25 cellular contexts compared by ENCODE assay signal in genomic region chrX:31603411-31604120, GRCh38.
A peak's percentile ranks its signal among the peaks of the same experiment; 100 is the strongest.
DNase-seq lines count a peak whose midpoint lies in the region; ATAC-seq and TF ChIP-seq lines count a peak whose summit lies in the region.
"Had no signal": no experiment of that assay in that cellular context is flagged by ENCODE, and none has a peak within 500 bp of the region (broad histone marks: within the 10 kb centered on the region; RNA-seq: fewer than 3 reads in every experiment).

No MANE protein-coding gene starts in this region.

- H3K36me3 Mint-ChIP-seq in chondrocyte (ENCODE audit: low read depth) (no peaks in the 10 kb centered on the region), mesothelial cell of epicardium (peaks cover 2% of the 10 kb centered on the region)
- no peaks in the 10 kb centered on the region for H3K36me3 Mint-ChIP-seq in activated naive CD4-positive, alpha-beta T cell treated with anti-CD3 and anti-CD28 coated beads, Interleukin-2, amount 10 ng/mL, durations not matched to agents 7 days and 5 days
- no peaks in the 10 kb centered on the region for H3K36me3 Mint-ChIP-seq in activated T-cell treated with anti-CD3 and anti-CD28 coated beads, Interleukin-2, amount 50 U/mL, for 72 hours (ENCODE audit: insufficient read depth in 2 of 2)
- H3K36me3 Mint-ChIP-seq: activated naive CD4-positive, alpha-beta T cell treated with anti-CD3 and anti-CD28 coated beads, Interleukin-2, amount 50 U/mL, for 24 hours had no signal

- H3K4me3 Mint-ChIP-seq in chondrocyte (ENCODE audit: unreplicated experiment) (no peak overlapping the region), mesothelial cell of epicardium (no peak overlapping the region)
- no peak overlapping the region for H3K4me3 Mint-ChIP-seq in activated naive CD4-positive, alpha-beta T cell treated with anti-CD3 and anti-CD28 coated beads, Interleukin-2, amount 10 ng/mL, durations not matched to agents 7 days and 5 days
- no peak overlapping the region for H3K4me3 Mint-ChIP-seq in activated T-cell treated with anti-CD3 and anti-CD28 coated beads, Interleukin-2, amount 50 U/mL, for 72 hours
- H3K4me3 Mint-ChIP-seq: activated naive CD4-positive, alpha-beta T cell treated with anti-CD3 and anti-CD28 coated beads, Interleukin-2, amount 50 U/mL, for 24 hours; activated T-helper 17 cell treated with anti-CD3 and anti-CD28 coated beads, Interleukin-2, amount 50 U/mL, for 72 hours; neural crest cell had no signal

- peaks cover 9% of the 10 kb centered on the region for H3K9me3 Mint-ChIP-seq in chondrocyte (ENCODE audit: low read depth)
- peaks cover 34% of the 10 kb centered on the region for H3K9me3 Mint-ChIP-seq in mesothelial cell of epicardium
- no peaks in the 10 kb centered on the region for H3K9me3 Mint-ChIP-seq in activated naive CD4-positive, alpha-beta T cell treated with anti-CD3 and anti-CD28 coated beads, Interleukin-2, amount 10 ng/mL, durations not matched to agents 7 days and 5 days
- no peaks in the 10 kb centered on the region for H3K9me3 Mint-ChIP-seq in activated T-cell treated with anti-CD3 and anti-CD28 coated beads, Interleukin-2, amount 50 U/mL, for 72 hours
- H3K9me3 Mint-ChIP-seq: activated naive CD4-positive, alpha-beta T cell treated with anti-CD3 and anti-CD28 coated beads, Interleukin-2, amount 50 U/mL, for 24 hours; activated T-helper 17 cell treated with anti-CD3 and anti-CD28 coated beads, Interleukin-2, amount 50 U/mL, for 72 hours had no signal

- H3K27ac Mint-ChIP-seq in chondrocyte (ENCODE audit: unreplicated experiment) (peak overlapping the region; percentile 76), mesothelial cell of epicardium (peak overlapping the region; percentile 19)
- no peak overlapping the region for H3K27ac Mint-ChIP-seq in activated naive CD4-positive, alpha-beta T cell treated with anti-CD3 and anti-CD28 coated beads, Interleukin-2, amount 10 ng/mL, durations not matched to agents 7 days and 5 days
- no peak overlapping the region for H3K27ac Mint-ChIP-seq in activated T-cell treated with anti-CD3 and anti-CD28 coated beads, Interleukin-2, amount 50 U/mL, for 72 hours
- H3K27ac Mint-ChIP-seq: activated naive CD4-positive, alpha-beta T cell treated with anti-CD3 and anti-CD28 coated beads, Interleukin-2, amount 50 U/mL, for 24 hours; activated T-helper 17 cell treated with anti-CD3 and anti-CD28 coated beads, Interleukin-2, amount 50 U/mL, for 72 hours had no signal

- H3K4me1 Mint-ChIP-seq in chondrocyte (ENCODE audit: low read depth) = peaks cover 38% of the 10 kb centered on the region
- peaks cover 8% of the 10 kb centered on the region for H3K4me1 Mint-ChIP-seq in mesothelial cell of epicardium
- no peaks in the 10 kb centered on the region for H3K4me1 Mint-ChIP-seq in activated naive CD4-positive, alpha-beta T cell treated with anti-CD3 and anti-CD28 coated beads, Interleukin-2, amount 10 ng/mL, durations not matched to agents 7 days and 5 days
- no peaks in the 10 kb centered on the region for H3K4me1 Mint-ChIP-seq in activated T-cell treated with anti-CD3 and anti-CD28 coated beads, Interleukin-2, amount 50 U/mL, for 72 hours (ENCODE audit: low read depth)
- H3K4me1 Mint-ChIP-seq: activated naive CD4-positive, alpha-beta T cell treated with anti-CD3 and anti-CD28 coated beads, Interleukin-2, amount 50 U/mL, for 24 hours; activated T-helper 17 cell treated with anti-CD3 and anti-CD28 coated beads, Interleukin-2, amount 50 U/mL, for 72 hours; neural crest cell had no signal

- DNase-seq in AG04450 (ENCODE audit: low read depth, low spot score) (peak; percentile 4), LHCN-M2 (ENCODE audit: low read depth) (peak; percentile 39), chondrocyte (ENCODE audit: low spot score) (no peak), mesothelial cell of epicardium (ENCODE audit: low spot score in 2 of 2, unreplicated experiment in 2 of 2) (no peak)
- no peak for DNase-seq in activated naive CD4-positive, alpha-beta T cell treated with anti-CD3 and anti-CD28 coated beads, Interleukin-2, amount 10 ng/mL, durations not matched to agents 7 days and 5 days
- no peak for DNase-seq in activated T-cell treated with anti-CD3 and anti-CD28 coated beads, Interleukin-2, amount 50 U/mL, for 72 hours
- DNase-seq: activated CD4-positive, alpha-beta T cell treated with anti-CD3 and anti-CD28 coated beads, Interleukin-2, amount 50 U/mL, for 48 hours; effector CD8-positive, alpha-beta T cell; GDM1; MM.1S; NCI-H1417; NCI-H2081 treated with DMSO at 0.1 percent for 48 hours; NCI-H446 treated with DMSO at 0.1 percent for 48 hours; stimulated activated naive CD8-positive, alpha-beta T cell treated with anti-CD3 and anti-CD28 coated beads, Interleukin-15, Interleukin-2, amounts not matched to agents 100 U/mL and 50 U/mL, for 24 hours; thyroid gland had no signal

- TF ChIP-seq CTCF in AG04450 (IDR thresholded peaks at IDR 0.05; ENCODE audit: low read depth, low read length) (no peak), chondrocyte (IDR thresholded peaks at IDR 0.05) (no peak), mesothelial cell of epicardium (IDR thresholded peaks at IDR 0.05; ENCODE audit: unreplicated experiment) (no peak)

- POLR2A ChIA-PET in AG04450 (lab: Yijun Ruan, JAX) = no interaction called here

- CTCF ChIA-PET in AG04450 (lab: Charles Lee) = interaction anchor here (1.5 kb wide), 1 partner anchor 565 kb away, joined by 4 read pairs; no protein-coding TSS in a partner anchor
- CTCF ChIA-PET in activated naive CD4-positive, alpha-beta T cell treated with anti-CD3 and anti-CD28 coated beads, Interleukin-2, amount 10 ng/mL, durations not matched to agents 7 days and 5 days (lab: Charles Lee) = no interaction called here

- H3K27me3 Mint-ChIP-seq in chondrocyte (ENCODE audit: low read depth) = no peaks in the 10 kb centered on the region
- no peaks in the 10 kb centered on the region for H3K27me3 Mint-ChIP-seq in mesothelial cell of epicardium (ENCODE audit: low read depth)
- H3K27me3 Mint-ChIP-seq in activated naive CD4-positive, alpha-beta T cell treated with anti-CD3 and anti-CD28 coated beads, Interleukin-2, amount 10 ng/mL, durations not matched to agents 7 days and 5 days = no peaks in the 10 kb centered on the region
- H3K27me3 Mint-ChIP-seq in activated T-cell treated with anti-CD3 and anti-CD28 coated beads, Interleukin-2, amount 50 U/mL, for 72 hours (ENCODE audit: low read depth) = no peaks in the 10 kb centered on the region
- H3K27me3 Mint-ChIP-seq: activated naive CD4-positive, alpha-beta T cell treated with anti-CD3 and anti-CD28 coated beads, Interleukin-2, amount 50 U/mL, for 24 hours; activated T-helper 17 cell treated with anti-CD3 and anti-CD28 coated beads, Interleukin-2, amount 50 U/mL, for 72 hours had no signal

- no peak overlapping the region for H3K4me3 ChIP-seq in AG04450 (ENCODE audit: low read depth, low read length)
- H3K4me3 ChIP-seq: ascending aorta, HAP-1, K562, lung, thyroid gland, vagina had no signal

- no peaks in the 10 kb centered on the region for H3K27me3 ChIP-seq in AG04450 (ENCODE audit: control insufficient read depth, insufficient read depth, low read length)
- H3K27me3 ChIP-seq: ascending aorta, thyroid gland, vagina had no signal

- H3K27ac ChIP-seq in AG04450 (ENCODE audit: low read depth, low read length) = no peak overlapping the region
- H3K27ac ChIP-seq: ascending aorta, thyroid gland, vagina had no signal

- ATAC-seq in GM19023 (IDR thresholded peaks at IDR 0.05; ENCODE audit: unreplicated experiment) (no peak), HG03095 (IDR thresholded peaks at IDR 0.05; ENCODE audit: unreplicated experiment) (no peak)
- no peak for ATAC-seq in activated T-cell treated with anti-CD3 and anti-CD28 coated beads, Interleukin-2, amount 50 U/mL, for 72 hours (replicated peaks in 1 of 2)
- ATAC-seq: activated T-helper 17 cell treated with anti-CD3 and anti-CD28 coated beads, Interleukin-2, amount 50 U/mL, for 72 hours; K562; stimulated activated naive CD8-positive, alpha-beta T cell treated with anti-CD3 and anti-CD28 coated beads, Interleukin-15, Interleukin-2, amounts not matched to agents 100 U/mL and 50 U/mL, for 24 hours had no signal

- no peaks in the 10 kb centered on the region for H3K9me3 ChIP-seq in AG04450 (ENCODE audit: control insufficient read depth, insufficient read depth, low read length)
- H3K9me3 ChIP-seq: ascending aorta, HAP-1, thyroid gland, vagina had no signal

Comparison
In these comparisons a context has a peak if more than half of its experiments do, and no peak if none do; other contexts are left out.
1. DNase-seq: peak in AG04450 (single experiment) and LHCN-M2 (single experiment); none in chondrocyte (single experiment), mesothelial cell of epicardium (0 of 2), activated naive CD4-positive, alpha-beta T cell treated with anti-CD3 and anti-CD28 coated beads, Interleukin-2, amount 10 ng/mL, durations not matched to agents 7 days and 5 days (single experiment) and activated T-cell treated with anti-CD3 and anti-CD28 coated beads, Interleukin-2, amount 50 U/mL, for 72 hours (0 of 2).
2. H3K27ac Mint-ChIP-seq: peak in chondrocyte (single experiment) and mesothelial cell of epicardium (single experiment); none in activated naive CD4-positive, alpha-beta T cell treated with anti-CD3 and anti-CD28 coated beads, Interleukin-2, amount 10 ng/mL, durations not matched to agents 7 days and 5 days (single experiment) and activated T-cell treated with anti-CD3 and anti-CD28 coated beads, Interleukin-2, amount 50 U/mL, for 72 hours (single experiment).